In genomic region chr10:129867780-129868179, GRCh38 we compare ENCODE assay signal across 21 cellular contexts.
"Had no signal": no experiment of that assay in that cellular context is flagged by ENCODE, and none has a peak within 500 bp of the region (broad histone marks: within the 10 kb centered on the region; RNA-seq: fewer than 3 reads in every experiment).

No MANE protein-coding gene starts in this region.

- H3K27ac ChIP-seq: SJSA1, SK-N-MC had no signal

- H3K36me3 ChIP-seq: SJSA1 had no signal

- H3K4me3 ChIP-seq: SJSA1, SK-N-MC had no signal

- H3K4me1 ChIP-seq: SJSA1 had no signal

- H3K27me3 ChIP-seq: SJSA1 had no signal

- DNase-seq: KBM-7, NCI-H1092, NCI-H1105 treated with DMSO at 0.1 percent for 48 hours, NCI-H1417 treated with DMSO at 0.1 percent for 48 hours, NCI-H146, NCI-H1694 treated with DMSO at 0.1 percent for 48 hours, NCI-H1930, NCI-H2081, NCI-H2107, NCI-H2171, NCI-H226, NCI-H446, NCI-H510A, NCI-H524 treated with DMSO at 0.1 percent for 48 hours, NCI-H69, NCI-H774, Right ventricle myocardium superior, RPMI8226, SIG-M5 had no signal
